Comparison of ENCODE assay signal across 8 cellular contexts in the genomic region with DNA sequence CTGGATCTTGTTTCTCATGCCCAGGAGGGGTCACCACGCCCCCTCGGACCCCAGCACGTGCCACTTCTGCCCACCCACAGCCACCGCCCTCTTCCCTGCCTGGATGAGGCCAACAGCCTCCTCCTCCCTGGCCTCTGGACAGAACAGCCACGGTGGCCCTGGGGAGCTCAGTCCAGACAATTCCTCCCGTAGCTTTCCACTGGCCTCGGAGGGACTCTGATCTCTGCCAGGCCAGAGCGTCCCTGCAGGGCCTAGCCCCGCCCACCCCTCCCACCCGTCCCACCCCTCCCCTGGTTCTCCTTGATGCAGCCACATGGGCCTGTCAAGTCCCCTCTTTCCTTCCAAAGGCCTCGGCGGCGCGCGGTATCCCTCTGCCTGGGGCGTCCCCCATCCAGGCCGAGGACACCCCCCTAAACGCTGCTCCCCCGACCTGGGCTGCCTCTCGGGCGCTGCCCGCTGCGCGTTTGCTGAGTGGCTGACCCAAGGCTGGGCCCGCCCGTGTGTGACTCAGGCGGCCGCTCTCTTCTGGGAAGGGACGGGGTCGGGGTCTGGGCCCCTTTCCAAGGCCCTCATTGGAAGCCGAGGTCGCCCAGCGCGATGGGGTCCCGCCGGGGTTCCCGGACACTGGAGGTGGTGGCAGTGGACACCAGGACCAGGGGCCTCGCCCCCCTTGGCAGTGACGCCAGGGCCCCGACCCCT. TPM values are rescaled to one million over a fixed set of nuclear protein-coding genes. Genes with fewer than 3 reads are reported as not detected.
A peak's percentile ranks its signal among the peaks of the same experiment; 100 is the strongest.
DNase-seq lines count a peak whose midpoint lies in the region; ATAC-seq and TF ChIP-seq lines count a peak whose summit lies in the region.

No MANE protein-coding gene starts in this region.

- H4K20me1 ChIP-seq in neural progenitor cell (ENCODE audit: low read depth) = peaks cover 6% of the 10 kb centered on the region

- H3K27me3 ChIP-seq in neural progenitor cell = no peaks in the 10 kb centered on the region

- H3K36me3 ChIP-seq in neural progenitor cell = no peaks in the 10 kb centered on the region

- in situ Hi-C loops in KBM-7 (cut with MboI; ENCODE audit: low pct_unique_long_range_greater_than_20kb, low sequenced_read_pairs) = no loop called here

- peak overlapping the region; percentile 69 for H3K4me3 Mint-ChIP-seq in activated naive CD8-positive, alpha-beta T cell treated with anti-CD3 and anti-CD28 coated beads, Interleukin-2, amount 10 ng/mL, durations not matched to agents 7 days and 5 days
- H3K4me3 Mint-ChIP-seq in neural progenitor cell = peak overlapping the region; percentile 83

- TF ChIP-seq CTCF in neural progenitor cell (IDR thresholded peaks at IDR 0.05) = no peak

- H3K36me3 Mint-ChIP-seq in activated naive CD8-positive, alpha-beta T cell treated with anti-CD3 and anti-CD28 coated beads, Interleukin-2, amount 10 ng/mL, durations not matched to agents 7 days and 5 days = peaks cover 22% of the 10 kb centered on the region
- peaks cover 24% of the 10 kb centered on the region for H3K36me3 Mint-ChIP-seq in neural progenitor cell

- H3K9ac ChIP-seq in neural progenitor cell = no peak overlapping the region

- H3K4me2 ChIP-seq in neural progenitor cell = peak overlapping the region; percentile 92

- H3K4me1 Mint-ChIP-seq in activated naive CD8-positive, alpha-beta T cell treated with anti-CD3 and anti-CD28 coated beads, Interleukin-2, amount 10 ng/mL, durations not matched to agents 7 days and 5 days = peaks cover 13% of the 10 kb centered on the region
- H3K4me1 Mint-ChIP-seq in neural progenitor cell = peaks cover 32% of the 10 kb centered on the region

- H3K9me3 Mint-ChIP-seq in activated naive CD8-positive, alpha-beta T cell treated with anti-CD3 and anti-CD28 coated beads, Interleukin-2, amount 10 ng/mL, durations not matched to agents 7 days and 5 days = no peaks in the 10 kb centered on the region
- H3K9me3 Mint-ChIP-seq in neural progenitor cell = peaks cover 2% of the 10 kb centered on the region

- H3K4me1 ChIP-seq in neural progenitor cell = peaks cover 27% of the 10 kb centered on the region

- H2AFZ ChIP-seq in neural progenitor cell (replicated peaks) = peak overlapping the region; percentile 20

- H3K79me2 ChIP-seq in neural progenitor cell (ENCODE audit: low read depth) = no peaks in the 10 kb centered on the region

- peak overlapping the region; percentile 68 for H3K4me3 ChIP-seq in neural progenitor cell

- no peak overlapping the region for H3K27ac ChIP-seq in neural progenitor cell

- H3K27ac Mint-ChIP-seq in activated naive CD8-positive, alpha-beta T cell treated with anti-CD3 and anti-CD28 coated beads, Interleukin-2, amount 10 ng/mL, durations not matched to agents 7 days and 5 days = no peak overlapping the region
- no peak overlapping the region for H3K27ac Mint-ChIP-seq in neural progenitor cell

- H3K27me3 Mint-ChIP-seq in activated naive CD8-positive, alpha-beta T cell treated with anti-CD3 and anti-CD28 coated beads, Interleukin-2, amount 10 ng/mL, durations not matched to agents 7 days and 5 days = no peaks in the 10 kb centered on the region
- peaks cover 19% of the 10 kb centered on the region for H3K27me3 Mint-ChIP-seq in neural progenitor cell (ENCODE audit: insufficient read depth, low read depth)

- H3K9me3 ChIP-seq in neural progenitor cell (ENCODE audit: low read depth) = no peaks in the 10 kb centered on the region

- peaks cover 28% of the 10 kb centered on the region for H3F3A ChIP-seq in neural progenitor cell (ENCODE audit: low read depth)

- POLR2A ChIA-PET in activated naive CD8-positive, alpha-beta T cell treated with anti-CD3 and anti-CD28 coated beads, Interleukin-2, amount 10 ng/mL, durations not matched to agents 7 days and 5 days (lab: Charles Lee) = interaction anchor here (1.1 kb wide), 1 partner anchor 78 kb away, joined by 3 read pairs; no protein-coding TSS in a partner anchor

- peak; percentile 39 for DNase-seq in Daoy (ENCODE audit: low read depth)
- peak; percentile 13 for DNase-seq in NCI-H1105 (lab: John Stamatoyannopoulos, UW)
- DNase-seq in activated naive CD8-positive, alpha-beta T cell treated with anti-CD3 and anti-CD28 coated beads, Interleukin-2, amount 10 ng/mL, durations not matched to agents 7 days and 5 days = peak; percentile 50
- peak; percentile 50 for DNase-seq in globus pallidus (ENCODE audit: low spot score)
- peak; percentile 88 for DNase-seq in neural progenitor cell (ENCODE audit: low spot score)
- no peak for DNase-seq in NCI-H345 treated with DMSO at 0.1 percent for 48 hours (lab: John Stamatoyannopoulos, UW; ENCODE audit: unreplicated experiment)
- DNase-seq in KBM-7 = no peak

- peak; percentile 14 for ATAC-seq in GM21619 (IDR thresholded peaks at IDR 0.05; ENCODE audit: unreplicated experiment)
- peak; percentile 3 for ATAC-seq in activated naive CD8-positive, alpha-beta T cell treated with anti-CD3 and anti-CD28 coated beads, Interleukin-2, amount 10 ng/mL, durations not matched to agents 7 days and 5 days (ENCODE audit: low read depth)

RNA-seq across cellular contexts. Expression of gene TMEM120A, which starts 0.6 kb away (rescaled TPM):
- 3.6 and 5.5 TPM in 2 replicates for total RNA-seq in Daoy (2014; rRNA removed; shearing (Covaris generic))
- 10 to 100 TPM; 25.5 to 27.7 TPM for total RNA-seq in activated naive CD8-positive, alpha-beta T cell treated with anti-CD3 and anti-CD28 coated beads, Interleukin-2, amount 10 ng/mL, durations not matched to agents 7 days and 5 days
- 9.4 and 10.4 TPM in 2 replicates for total RNA-seq in neural progenitor cell (ENCODE audit: low replicate concordance)

RNA-seq across cellular contexts. Expression of gene STYXL1, which starts 54.0 kb away (rescaled TPM):
- 85.9 and 109 TPM in 2 replicates for total RNA-seq in Daoy (2014; rRNA removed; shearing (Covaris generic))
- total RNA-seq in activated naive CD8-positive, alpha-beta T cell treated with anti-CD3 and anti-CD28 coated beads, Interleukin-2, amount 10 ng/mL, durations not matched to agents 7 days and 5 days = 10 to 100 TPM; 28.7 to 30.3 TPM
- total RNA-seq in neural progenitor cell (ENCODE audit: low replicate concordance) = 56.1 and 60.4 TPM in 2 replicates

RNA-seq across cellular contexts. Expression of gene MDH2, which starts 54.1 kb away (rescaled TPM):
- 70.3 and 97.0 TPM in 2 replicates for total RNA-seq in Daoy (2014; rRNA removed; shearing (Covaris generic))
- 100 to 1,000 TPM; 132 to 137 TPM for total RNA-seq in activated naive CD8-positive, alpha-beta T cell treated with anti-CD3 and anti-CD28 coated beads, Interleukin-2, amount 10 ng/mL, durations not matched to agents 7 days and 5 days
- 51.5 and 73.4 TPM in 2 replicates for total RNA-seq in neural progenitor cell (ENCODE audit: low replicate concordance)

Comparison
In these comparisons a context has a peak if more than half of its experiments do, and no peak if none do; other contexts are left out.
1. DNase-seq: peak in Daoy (single experiment), NCI-H1105 (single experiment), activated naive CD8-positive, alpha-beta T cell treated with anti-CD3 and anti-CD28 coated beads, Interleukin-2, amount 10 ng/mL, durations not matched to agents 7 days and 5 days (single experiment), globus pallidus (single experiment) and neural progenitor cell (single experiment); none in NCI-H345 treated with DMSO at 0.1 percent for 48 hours (single experiment) and KBM-7 (single experiment).